ENCODE assay signal across 20 cellular contexts in genomic region chr7:54778696-54779285, GRCh38.
"Had no signal": no experiment of that assay in that cellular context is flagged by ENCODE, and none has a peak within 500 bp of the region (broad histone marks: within the 10 kb centered on the region; RNA-seq: fewer than 3 reads in every experiment).

No MANE protein-coding gene starts in this region.

- H3K27me3 ChIP-seq: gastrocnemius medialis, thyroid gland had no signal

- H3K27ac ChIP-seq: gastrocnemius medialis, parathyroid adenoma, thyroid gland had no signal

- H3K9me3 ChIP-seq: gastrocnemius medialis, thyroid gland had no signal

- ATAC-seq: gastrocnemius medialis; left cardiac atrium; mucosa of descending colon; right cardiac atrium; stimulated activated naive CD8-positive, alpha-beta T cell treated with anti-CD3 and anti-CD28 coated beads, Interleukin-15, Interleukin-2, amounts not matched to agents 100 U/mL and 50 U/mL, for 24 hours; WTC11 had no signal

- H3K36me3 ChIP-seq: gastrocnemius medialis, thyroid gland had no signal

- DNase-seq: activated CD4-positive, alpha-beta T cell treated with anti-CD3 and anti-CD28 coated beads, Interleukin-2, amount 50 U/mL, for 4 hours; activated CD8-positive, alpha-beta memory T cell treated with anti-CD3 and anti-CD28 coated beads for 24 hours; activated CD8-positive, alpha-beta memory T cell treated with anti-CD3 and anti-CD28 coated beads, Interleukin-2, amount 50 U/mL, for 4 hours; activated naive CD4-positive, alpha-beta T cell treated with Interleukin-2 at 50 U/mL for 16 hours; activated naive CD8-positive, alpha-beta T cell treated with anti-CD3 and anti-CD28 coated beads for 36 hours; activated T-cell treated with anti-CD3 and anti-CD28 coated beads, Interleukin-2, amount 50 U/mL, for 48 hours; amniotic stem cell; gastrocnemius medialis; hypothalamus; left cardiac atrium; mucosa of descending colon; nephron progenitor cell; right cardiac atrium; stimulated activated CD4-positive, alpha-beta T cell treated with anti-CD3 and anti-CD28 coated beads, Interleukin-12 subunit alpha, Interleukin-12 subunit beta, amount 100 ng/mL, for 4 hours; stimulated activated CD4-positive, alpha-beta T cell treated with anti-CD3 and anti-CD28 coated beads, Interleukin-4, amount 100 ng/mL, for 4 hours; stimulated activated naive CD8-positive, alpha-beta T cell treated with anti-CD3 and anti-CD28 coated beads, Interleukin-15, Interleukin-2, amounts not matched to agents 100 U/mL and 50 U/mL, for 24 hours; T-helper 1 cell; thyroid gland had no signal

- H3K4me3 ChIP-seq: gastrocnemius medialis, mucosa of descending colon, thyroid gland had no signal

- H3K79me2 ChIP-seq: parathyroid adenoma had no signal

- H3K4me1 ChIP-seq: parathyroid adenoma had no signal

- H2AFZ ChIP-seq: parathyroid adenoma had no signal
